ENCODE assay signal across 8 cellular contexts in the genomic region with DNA sequence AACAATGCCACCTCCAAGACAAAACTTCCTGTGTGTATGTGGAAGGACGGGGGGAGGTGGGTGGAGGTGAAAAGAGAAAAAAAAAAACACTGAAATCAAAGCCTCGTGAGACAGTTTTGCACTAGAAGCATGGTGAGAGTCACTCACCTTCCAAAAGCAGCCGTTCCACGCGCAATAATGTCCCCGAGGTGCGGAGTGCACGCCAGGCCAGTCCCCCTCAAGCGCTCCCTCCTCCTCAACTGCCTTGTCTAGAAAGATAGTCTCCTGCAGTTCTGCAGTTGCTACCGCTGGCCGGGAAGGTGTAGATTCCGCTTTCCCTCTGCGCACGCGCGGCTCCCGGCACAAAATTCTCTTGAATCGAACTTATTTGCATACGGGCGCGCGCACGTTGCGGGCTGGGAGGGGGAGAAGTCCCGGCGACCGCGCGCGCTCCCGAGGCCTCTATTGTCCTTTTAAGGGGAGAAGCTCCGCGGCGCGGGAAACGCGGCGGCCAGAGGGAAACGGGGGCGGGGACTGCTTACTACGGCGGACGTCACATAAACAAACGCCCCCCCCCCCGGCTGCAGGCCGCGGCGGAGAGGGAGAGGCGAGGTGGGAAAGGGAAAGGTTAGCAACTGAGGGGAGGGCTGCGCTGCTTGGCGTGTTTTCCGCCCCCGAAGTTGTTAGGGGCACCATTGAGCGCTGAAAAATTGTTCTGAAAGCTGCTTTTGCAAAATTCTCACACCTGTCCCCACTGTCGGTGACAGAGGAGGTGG. TPM values are rescaled to one million over a fixed set of nuclear protein-coding genes. Genes with fewer than 3 reads are reported as not detected.
DNase-seq lines count a peak whose midpoint lies in the region; ATAC-seq and TF ChIP-seq lines count a peak whose summit lies in the region.

A gene with protein sequence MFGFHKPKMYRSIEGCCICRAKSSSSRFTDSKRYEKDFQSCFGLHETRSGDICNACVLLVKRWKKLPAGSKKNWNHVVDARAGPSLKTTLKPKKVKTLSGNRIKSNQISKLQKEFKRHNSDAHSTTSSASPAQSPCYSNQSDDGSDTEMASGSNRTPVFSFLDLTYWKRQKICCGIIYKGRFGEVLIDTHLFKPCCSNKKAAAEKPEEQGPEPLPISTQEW (minus strand): TSS at position 274 of the 755 bp plus-strand sequence. CDS start 27,946 bp downstream, outside the sequence.

- H2AFZ ChIP-seq in smooth muscle cell (ENCODE audit: low read depth), result peak within 1 kb of the TSS; percentile 84

- POLR2A ChIA-PET in AG04449 (lab: Yijun Ruan, JAX), result no interaction called here

- peak; percentile 89 for DNase-seq in AG04449 (ENCODE audit: low read depth, low spot score)
- peak; percentile 96 for DNase-seq in NCI-H2227 treated with DMSO at 0.1 percent for 48 hours (lab: John Stamatoyannopoulos, UW)
- peak; percentile 98 to 99 for DNase-seq in cardiac fibroblast (ENCODE audit: low read depth in 2 of 2)
- peak; percentile 95 for DNase-seq in iPS-NIHi7 (ENCODE audit: extremely low spot score)
- DNase-seq in smooth muscle cell (lab: John Stamatoyannopoulos, UW; ENCODE audit: unreplicated experiment), result peak; percentile 94

- under 1% methylated on average over 54 of the region's 55 CpGs for WGBS in smooth muscle cell (ENCODE audit: low lambda C conversion rate)

- no peaks in the 10 kb centered on the region for H3F3A ChIP-seq in smooth muscle cell (ENCODE audit: low read depth)

- H3K9me3 ChIP-seq in smooth muscle cell (replicated peaks; ENCODE audit: low read depth), result no peaks in the 10 kb centered on the region

- H4K20me1 ChIP-seq in smooth muscle cell (ENCODE audit: low read depth), result peaks cover 19% of the 10 kb centered on the region

- H3K79me2 ChIP-seq in smooth muscle cell (ENCODE audit: low read depth), result peaks cover 37% of the 10 kb centered on the region

- H3K36me3 ChIP-seq in smooth muscle cell (ENCODE audit: low read depth), result no peaks in the 10 kb centered on the region

- H3K9ac ChIP-seq in smooth muscle cell (ENCODE audit: low read depth), result peak within 1 kb of the TSS; percentile 95

- no peaks in the 10 kb centered on the region for H3K27me3 ChIP-seq in smooth muscle cell (ENCODE audit: low read depth)

- H3K4me3 ChIP-seq in AG04449 (ENCODE audit: low read depth, low read length) (peak within 1 kb of the TSS; percentile 88), WI38 (ENCODE audit: low read depth, low read length) (peak within 1 kb of the TSS; percentile 62), cardiac fibroblast (replicated peaks in 1 of 2; ENCODE audit: low read depth in 2 of 2, low read length in 2 of 2) (peak within 1 kb of the TSS; percentile 82 to 88), smooth muscle cell (peak within 1 kb of the TSS; percentile 91)

- H3K4me1 ChIP-seq in smooth muscle cell (ENCODE audit: low read depth), result peaks cover 23% of the 10 kb centered on the region

- TF ChIP-seq CTCF in AG04449 (IDR thresholded peaks at IDR 0.05; ENCODE audit: insufficient read depth, low read length, missing control alignments) (no peak), WI38 (IDR thresholded peaks at IDR 0.05; ENCODE audit: low read depth, low read length) (no peak), cardiac fibroblast (IDR thresholded peaks at IDR 0.05; ENCODE audit: low read depth, low read length) (peak; percentile 1), smooth muscle cell (IDR thresholded peaks at IDR 0.05; ENCODE audit: borderline replicate concordance, insufficient read depth, poor library complexity, severe bottlenecking) (no peak)

- peak within 1 kb of the TSS; percentile 93 for H3K4me2 ChIP-seq in smooth muscle cell

- CTCF ChIA-PET in AG04449 (lab: Yijun Ruan, JAX), result interaction anchor here (0.9 to 1.2 kb wide), 2 partner anchors 54 to 75 kb away, joined by 3 to 4 read pairs; no protein-coding TSS in a partner anchor

- peak within 1 kb of the TSS; percentile 90 for H3K27ac ChIP-seq in smooth muscle cell (ENCODE audit: low read depth)

- ATAC-seq in GM18907 (IDR thresholded peaks at IDR 0.05; ENCODE audit: unreplicated experiment) (peak; percentile 60), HG03159 (IDR thresholded peaks at IDR 0.05; ENCODE audit: unreplicated experiment) (peak; percentile 42)

RNA-seq across cellular contexts. Expression of the gene that starts here (rescaled TPM):
- total RNA-seq in smooth muscle cell, result 101 and 103 TPM in 2 replicates
- 41.6 and 49.2 TPM in 2 replicates for polyA plus RNA-seq in smooth muscle cell

Comparison
In these comparisons a context has a peak if more than half of its experiments do, and no peak if none do; other contexts are left out.
1. Peak in every context shown above with its lines: DNase-seq, ATAC-seq, H3K4me3 ChIP-seq and H3K27ac ChIP-seq.